Comparison of ENCODE assay signal across 26 cellular contexts in the genomic region with DNA sequence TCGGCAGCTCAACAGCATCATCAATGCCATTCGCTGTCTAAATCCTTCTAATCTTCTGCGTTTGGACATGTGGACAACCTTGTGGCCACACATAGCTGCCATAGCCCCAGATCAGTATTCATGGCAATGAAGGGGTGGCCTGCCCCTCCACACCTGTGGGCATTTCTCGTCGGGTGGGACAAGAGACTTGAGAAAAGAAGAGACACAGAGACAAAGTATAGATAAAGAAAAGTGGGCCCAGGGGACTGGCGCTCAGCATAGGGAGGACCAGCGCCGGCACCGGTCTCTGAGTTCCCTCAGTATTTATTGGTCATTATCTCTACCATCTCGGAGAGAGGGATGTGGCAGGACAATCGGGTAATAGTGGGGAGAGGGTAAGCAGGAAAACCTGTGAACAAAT.
"Had no signal": no experiment of that assay in that cellular context is flagged by ENCODE, and none has a peak within 500 bp of the region (broad histone marks: within the 10 kb centered on the region; RNA-seq: fewer than 3 reads in every experiment).

No MANE protein-coding gene starts in this region.

- H3K9ac ChIP-seq: neural progenitor cell, parathyroid adenoma had no signal

- H3K27me3 ChIP-seq: colonic mucosa, neural progenitor cell, right atrium auricular region, thyroid gland, upper lobe of right lung had no signal

- H3K36me3 ChIP-seq: colonic mucosa, left ventricle myocardium inferior, neural progenitor cell, right atrium auricular region, stomach, thyroid gland, upper lobe of right lung had no signal

- H3K4me3 ChIP-seq: body of pancreas, colonic mucosa, left ventricle myocardium inferior, neural progenitor cell, right atrium auricular region, smooth muscle cell, stomach, thyroid gland, upper lobe of right lung had no signal

- H3K36me3 Mint-ChIP-seq: activated naive CD4-positive, alpha-beta T cell treated with anti-CD3 and anti-CD28 coated beads, Interleukin-2, amount 50 U/mL, for 24 hours; mesothelial cell of epicardium; naive B cell; neural progenitor cell; stimulated activated naive B cell treated with anti-CD40 and anti-IgM and Interleukin-4, amounts not matched to agents 10 μg/mL and 1 μg/mL and 100 μg/mL, for 72 hours had no signal

- H3K4me1 ChIP-seq: body of pancreas, colonic mucosa, left ventricle myocardium inferior, neural progenitor cell, parathyroid adenoma, right atrium auricular region, stomach, thyroid gland, upper lobe of right lung had no signal

- DNase-seq: activated CD4-positive, alpha-beta memory T cell treated with anti-CD3 and anti-CD28 coated beads, Interleukin-2, amount 10 ng/mL, durations not matched to agents 7 days and 5 days; activated CD4-positive, alpha-beta T cell treated with anti-CD3 and anti-CD28 coated beads for 1 hour; activated CD4-positive, alpha-beta T cell treated with anti-CD3 and anti-CD28 coated beads, Interleukin-2, amount 10 ng/mL, durations not matched to agents 7 days and 5 days; activated CD8-positive, alpha-beta memory T cell treated with anti-CD3 and anti-CD28 coated beads, Interleukin-2, amount 10 ng/mL, durations not matched to agents 7 days and 5 days; activated T-cell treated with anti-CD3 and anti-CD28 coated beads, Interleukin-2, amount 50 U/mL, for 48 hours; anterior cingulate cortex; body of pancreas; colonic mucosa; effector CD8-positive, alpha-beta T cell; left ventricle myocardium inferior; naive B cell; occipital lobe; stimulated activated CD4-positive, alpha-beta T cell treated with anti-CD3 and anti-CD28 coated beads, Interleukin-1b, Interleukin-23, amount 100 ng/mL, for 48 hours; stimulated activated naive B cell treated with anti-CD40 and anti-IgM and Interleukin-4, amounts not matched to agents 10 μg/mL and 1 μg/mL and 100 μg/mL, for 72 hours; stomach; T-helper 2 cell; thyroid gland; upper lobe of right lung had no signal

- H3K27ac ChIP-seq: body of pancreas, colonic mucosa, left ventricle myocardium inferior, neural progenitor cell, parathyroid adenoma, right atrium auricular region, stomach, thyroid gland, upper lobe of right lung had no signal

- H3K4me3 Mint-ChIP-seq: activated CD4-positive, alpha-beta memory T cell treated with anti-CD3 and anti-CD28 coated beads, Interleukin-2, amount 10 ng/mL, durations not matched to agents 7 days and 5 days; activated CD4-positive, alpha-beta T cell treated with anti-CD3 and anti-CD28 coated beads, Interleukin-2, amount 10 ng/mL, durations not matched to agents 7 days and 5 days; activated CD8-positive, alpha-beta memory T cell treated with anti-CD3 and anti-CD28 coated beads, Interleukin-2, amount 10 ng/mL, durations not matched to agents 7 days and 5 days; activated naive CD4-positive, alpha-beta T cell treated with anti-CD3 and anti-CD28 coated beads, Interleukin-2, amount 50 U/mL, for 24 hours; mesothelial cell of epicardium; naive B cell; neural progenitor cell; stimulated activated naive B cell treated with anti-CD40 and anti-IgM and Interleukin-4, amounts not matched to agents 10 μg/mL and 1 μg/mL and 100 μg/mL, for 72 hours; WTC11 had no signal

- ATAC-seq: activated CD8-positive, alpha-beta memory T cell treated with anti-CD3 and anti-CD28 coated beads, Interleukin-2, amount 10 ng/mL, durations not matched to agents 7 days and 5 days; body of pancreas; stimulated activated naive B cell treated with anti-CD40 and anti-IgM and Interleukin-4, amounts not matched to agents 10 μg/mL and 1 μg/mL and 100 μg/mL, for 72 hours; upper lobe of right lung; WTC11 had no signal

- H3K9me3 ChIP-seq: body of pancreas, colonic mucosa, left ventricle myocardium inferior, right atrium auricular region, stomach, thyroid gland, upper lobe of right lung had no signal

- H3K27me3 Mint-ChIP-seq: activated CD8-positive, alpha-beta memory T cell treated with anti-CD3 and anti-CD28 coated beads, Interleukin-2, amount 10 ng/mL, durations not matched to agents 7 days and 5 days; naive B cell had no signal

- H3K27ac Mint-ChIP-seq: activated CD4-positive, alpha-beta memory T cell treated with anti-CD3 and anti-CD28 coated beads, Interleukin-2, amount 10 ng/mL, durations not matched to agents 7 days and 5 days; activated CD4-positive, alpha-beta T cell treated with anti-CD3 and anti-CD28 coated beads, Interleukin-2, amount 10 ng/mL, durations not matched to agents 7 days and 5 days; activated CD8-positive, alpha-beta memory T cell treated with anti-CD3 and anti-CD28 coated beads, Interleukin-2, amount 10 ng/mL, durations not matched to agents 7 days and 5 days; activated naive CD4-positive, alpha-beta T cell treated with anti-CD3 and anti-CD28 coated beads, Interleukin-2, amount 50 U/mL, for 24 hours; activated T-helper 2 cell treated with anti-CD3 and anti-CD28 coated beads, Interferon-gamma antibody, Interleukin-2, Interleukin-4, amounts not matched to agents 10 μg/mL and 5 μg/mL and 100 μg/mL, durations not matched to agents 14 hours and 24 hours and 36 hours; mesothelial cell of epicardium; naive B cell; neural progenitor cell; stimulated activated naive B cell treated with anti-CD40 and anti-IgM and Interleukin-4, amounts not matched to agents 10 μg/mL and 1 μg/mL and 100 μg/mL, for 72 hours had no signal

- H3K4me1 Mint-ChIP-seq: activated CD4-positive, alpha-beta memory T cell treated with anti-CD3 and anti-CD28 coated beads, Interleukin-2, amount 10 ng/mL, durations not matched to agents 7 days and 5 days; activated CD4-positive, alpha-beta T cell treated with anti-CD3 and anti-CD28 coated beads, Interleukin-2, amount 10 ng/mL, durations not matched to agents 7 days and 5 days; activated naive CD4-positive, alpha-beta T cell treated with anti-CD3 and anti-CD28 coated beads, Interleukin-2, amount 50 U/mL, for 24 hours; mesothelial cell of epicardium; naive B cell; stimulated activated naive B cell treated with anti-CD40 and anti-IgM and Interleukin-4, amounts not matched to agents 10 μg/mL and 1 μg/mL and 100 μg/mL, for 72 hours had no signal

- H3K9me3 Mint-ChIP-seq: activated CD4-positive, alpha-beta memory T cell treated with anti-CD3 and anti-CD28 coated beads, Interleukin-2, amount 10 ng/mL, durations not matched to agents 7 days and 5 days; activated CD4-positive, alpha-beta T cell treated with anti-CD3 and anti-CD28 coated beads, Interleukin-2, amount 10 ng/mL, durations not matched to agents 7 days and 5 days; activated naive CD4-positive, alpha-beta T cell treated with anti-CD3 and anti-CD28 coated beads, Interleukin-2, amount 50 U/mL, for 24 hours; activated T-helper 2 cell treated with anti-CD3 and anti-CD28 coated beads, Interferon-gamma antibody, Interleukin-2, Interleukin-4, amounts not matched to agents 10 μg/mL and 5 μg/mL and 100 μg/mL, durations not matched to agents 14 hours and 24 hours and 36 hours; naive B cell; stimulated activated naive B cell treated with anti-CD40 and anti-IgM and Interleukin-4, amounts not matched to agents 10 μg/mL and 1 μg/mL and 100 μg/mL, for 72 hours had no signal
